In genomic region chr7:129948877-129949291, GRCh38 we compare ENCODE assay signal across 8 cellular contexts. TPM values are rescaled to one million over a fixed set of nuclear protein-coding genes. Genes with fewer than 3 reads are reported as not detected.
A peak's percentile ranks its signal among the peaks of the same experiment; 100 is the strongest.
DNase-seq lines count a peak whose midpoint lies in the region; ATAC-seq and TF ChIP-seq lines count a peak whose summit lies in the region.

No MANE protein-coding gene starts in this region.

- H3K4me1 Mint-ChIP-seq in Caco-2 (ENCODE audit: low read depth, unreplicated experiment) (no peaks in the 10 kb centered on the region), nephron progenitor cell (peaks cover 5% of the 10 kb centered on the region)
- peaks cover 12% of the 10 kb centered on the region for H3K4me1 Mint-ChIP-seq in activated T-helper 2 cell treated with anti-CD3 and anti-CD28 coated beads, Interferon-gamma antibody, Interleukin-2, Interleukin-4, amounts not matched to agents 10 μg/mL and 5 μg/mL and 100 μg/mL, durations not matched to agents 14 hours and 24 hours and 36 hours (ENCODE audit: low read depth)

- TF ChIP-seq POLR2A in Peyer's patch (IDR thresholded peaks at IDR 0.05) = peak; percentile 20 to 56

- H3K27me3 Mint-ChIP-seq in Caco-2 (ENCODE audit: insufficient read depth, unreplicated experiment) = no peaks in the 10 kb centered on the region
- H3K27me3 Mint-ChIP-seq in activated T-helper 2 cell treated with anti-CD3 and anti-CD28 coated beads, Interferon-gamma antibody, Interleukin-2, Interleukin-4, amounts not matched to agents 10 μg/mL and 5 μg/mL and 100 μg/mL, durations not matched to agents 14 hours and 24 hours and 36 hours (ENCODE audit: low read depth) = no peaks in the 10 kb centered on the region
- peaks cover 3% of the 10 kb centered on the region for H3K27me3 Mint-ChIP-seq in nephron progenitor cell (ENCODE audit: low read depth, poor library complexity)

- H3K27ac Mint-ChIP-seq in Caco-2 (ENCODE audit: unreplicated experiment) (no peak overlapping the region), nephron progenitor cell (no peak overlapping the region)
- no peak overlapping the region for H3K27ac Mint-ChIP-seq in activated T-helper 2 cell treated with anti-CD3 and anti-CD28 coated beads, Interferon-gamma antibody, Interleukin-2, Interleukin-4, amounts not matched to agents 10 μg/mL and 5 μg/mL and 100 μg/mL, durations not matched to agents 14 hours and 24 hours and 36 hours

- H3K4me1 ChIP-seq in Caco-2 (peaks cover 27% of the 10 kb centered on the region), HUES64 (ENCODE audit: insufficient read depth, low read length) (peaks cover 29% of the 10 kb centered on the region), Peyer's patch (peaks cover 0 to 41% (median 7%) of the 10 kb centered on the region in 4 donors)

- H3K4me3 Mint-ChIP-seq in Caco-2 (ENCODE audit: unreplicated experiment) (no peak overlapping the region), nephron progenitor cell (no peak overlapping the region)
- H3K4me3 Mint-ChIP-seq in activated T-helper 2 cell treated with anti-CD3 and anti-CD28 coated beads, Interferon-gamma antibody, Interleukin-2, Interleukin-4, amounts not matched to agents 10 μg/mL and 5 μg/mL and 100 μg/mL, durations not matched to agents 14 hours and 24 hours and 36 hours (ENCODE audit: low read depth) = no peak overlapping the region

- 1% methylated on average over 10 of the region's 10 CpGs for WGBS in HUES64

- H3K27me3 ChIP-seq in Caco-2 (replicated peaks; ENCODE audit: control insufficient read depth, insufficient read depth, low read length) = no peaks in the 10 kb centered on the region
- H3K27me3 ChIP-seq in HUES64 (ENCODE audit: insufficient read depth, low read length) = no peaks in the 10 kb centered on the region
- H3K27me3 ChIP-seq in Peyer's patch = no peaks in the 10 kb centered on the region

- H3K36me3 ChIP-seq in Caco-2 (ENCODE audit: control insufficient read depth, insufficient read depth, low read length) (no peaks in the 10 kb centered on the region), HUES64 (ENCODE audit: insufficient read depth, low read length) (peaks cover 16% of the 10 kb centered on the region), Peyer's patch (no peaks in the 10 kb centered on the region)

- H3K9me3 ChIP-seq in Caco-2 (no peaks in the 10 kb centered on the region), HUES64 (ENCODE audit: insufficient read depth, low read depth, low read length) (peaks cover 4% of the 10 kb centered on the region; the same call in 1 of the 2 replicates), Peyer's patch (no peaks in the 10 kb centered on the region)

- no TSS peak for BruUV-seq in Caco-2 (replicated peaks; lab: Mats Ljungman, UMichigan)

- POLR2A ChIA-PET in Caco-2 (lab: Charles Lee) = interaction anchor here (0.5 to 1.6 kb wide), 4 partner anchors 10 to 124 kb away, joined by 4 to 20 read pairs (median 6); no protein-coding TSS in a partner anchor

- H3K4me3 ChIP-seq in Caco-2 (ENCODE audit: low read depth, low read length) (peak overlapping the region; percentile 80), HUES64 (ENCODE audit: low read length) (peak overlapping the region; percentile 92), Peyer's patch (peak overlapping the region; percentile 2 to 100 (median 48))

- TF ChIP-seq CTCF in Caco-2 (IDR thresholded peaks at IDR 0.05; ENCODE audit: insufficient read depth in 1 of 2, low read depth in 1 of 2, low read length in 1 of 2, severe bottlenecking in 1 of 2, unreplicated experiment in 1 of 2) (no peak), Peyer's patch (IDR thresholded peaks at IDR 0.05) (no peak), nephron progenitor cell (IDR thresholded peaks at IDR 0.05) (no peak)

- DNase-seq in Caco-2 (peak; percentile 92 to 95), Peyer's patch (peak; percentile 82 to 95 (median 91)), fibroblast of the conjunctiva (ENCODE audit: low read depth) (peak; percentile 95), nephron progenitor cell (peak; percentile 83)
- peak; percentile 83 for DNase-seq in activated T-helper 2 cell treated with anti-CD3 and anti-CD28 coated beads, Interferon-gamma antibody, Interleukin-2, Interleukin-4, amounts not matched to agents 10 μg/mL and 5 μg/mL and 100 μg/mL, durations not matched to agents 14 hours and 24 hours and 36 hours (ENCODE audit: low spot score)
- DNase-seq in stimulated activated naive CD8-positive, alpha-beta T cell treated with anti-CD3 and anti-CD28 coated beads, Interleukin-15, Interleukin-2, amounts not matched to agents 100 U/mL and 50 U/mL, for 24 hours = peak; percentile 81

- intact Hi-C loops in Caco-2 (cut with micrococcal nuclease; ENCODE audit: unreplicated experiment) = no loop called here
- intact Hi-C loops in activated T-helper 2 cell treated with anti-CD3 and anti-CD28 coated beads, Interferon-gamma antibody, Interleukin-2, Interleukin-4, amounts not matched to agents 10 μg/mL and 5 μg/mL and 100 μg/mL, durations not matched to agents 14 hours and 24 hours and 36 hours (cut with micrococcal nuclease) = no loop called here

- CTCF ChIA-PET in Caco-2 (lab: Charles Lee) = interaction anchor here (0.7 to 1.7 kb wide), 7 partner anchors 10 to 581 kb away, joined by 3 to 10 read pairs (median 4); partner anchors contain the start of gene KLHDC10

- H3K9ac ChIP-seq in HUES64 (ENCODE audit: low read depth, low read length) = peak overlapping the region; percentile 92

- H3K9me3 Mint-ChIP-seq in Caco-2 (ENCODE audit: unreplicated experiment) (no peaks in the 10 kb centered on the region), nephron progenitor cell (peaks cover 20% of the 10 kb centered on the region)
- H3K9me3 Mint-ChIP-seq in activated T-helper 2 cell treated with anti-CD3 and anti-CD28 coated beads, Interferon-gamma antibody, Interleukin-2, Interleukin-4, amounts not matched to agents 10 μg/mL and 5 μg/mL and 100 μg/mL, durations not matched to agents 14 hours and 24 hours and 36 hours = no peaks in the 10 kb centered on the region

- H3K36me3 Mint-ChIP-seq in Caco-2 (ENCODE audit: insufficient read depth, unreplicated experiment) = peaks cover 14% of the 10 kb centered on the region
- H3K36me3 Mint-ChIP-seq in activated T-helper 2 cell treated with anti-CD3 and anti-CD28 coated beads, Interferon-gamma antibody, Interleukin-2, Interleukin-4, amounts not matched to agents 10 μg/mL and 5 μg/mL and 100 μg/mL, durations not matched to agents 14 hours and 24 hours and 36 hours (ENCODE audit: low read depth) = peaks cover 12% of the 10 kb centered on the region
- H3K36me3 Mint-ChIP-seq in nephron progenitor cell (ENCODE audit: low read depth) = peaks cover 36% of the 10 kb centered on the region

- peak overlapping the region; percentile 96 for H3K27ac ChIP-seq in HUES64 (ENCODE audit: low read depth, low read length)
- peak overlapping the region; percentile 94 to 99 (median 97) for H3K27ac ChIP-seq in Peyer's patch

- peak; percentile 38 for ATAC-seq in GM21381 (IDR thresholded peaks at IDR 0.05; ENCODE audit: unreplicated experiment)
- peak; percentile 74 for ATAC-seq in stimulated activated naive CD8-positive, alpha-beta T cell treated with anti-CD3 and anti-CD28 coated beads, Interleukin-15, Interleukin-2, amounts not matched to agents 100 U/mL and 50 U/mL, for 24 hours

RNA-seq across cellular contexts. Expression of gene UBE2H, which starts 3.9 kb away (rescaled TPM):
- total RNA-seq in Caco-2 (2022) (35.7 and 43.2 TPM in 2 replicates), Peyer's patch (10 to 100 TPM; 33.5 to 59.4 (median 51.4) TPM)
- polyA plus RNA-seq in HUES64 (2013, experiment 1 of 2) = 37.1 TPM
- polyA plus RNA-seq in HUES64 (2013, experiment 2 of 2) = 42.6 TPM
- 16.4 and 23.9 TPM in 2 replicates for total RNA-seq in activated T-helper 2 cell treated with anti-CD3 and anti-CD28 coated beads, Interferon-gamma antibody, Interleukin-2, Interleukin-4, amounts not matched to agents 10 μg/mL and 5 μg/mL and 100 μg/mL, durations not matched to agents 14 hours and 24 hours and 36 hours

Comparison
In these comparisons a context has a peak if more than half of its experiments do, and no peak if none do; other contexts are left out.
1. Peak in every context shown above with its lines: DNase-seq, ATAC-seq, H3K4me3 ChIP-seq and H3K27ac ChIP-seq.